Comparison of ENCODE assay signal across 23 cellular contexts in genomic region chr4:39987505-39987904, GRCh38. TPM values are rescaled to one million over a fixed set of nuclear protein-coding genes. Genes with fewer than 3 reads are reported as not detected.
DNase-seq lines count a peak whose midpoint lies in the region; ATAC-seq, FAIRE-seq and TF ChIP-seq lines count a peak whose summit lies in the region.
"Had no signal": no experiment of that assay in that cellular context is flagged by ENCODE, and none has a peak within 500 bp of the region (broad histone marks: within the 10 kb centered on the region; RNA-seq: fewer than 3 reads in every experiment).

No MANE protein-coding gene starts in this region.

- no peak overlapping the region for H2BK15ac ChIP-seq in neuronal stem cell (ENCODE audit: low read length)

- TF ChIP-seq RAD21 in GM12878 (IDR thresholded peaks at IDR 0.05; ENCODE audit: insufficient read depth, low read depth, low read length) = no peak

- no peak overlapping the region for H3K4ac ChIP-seq in neuronal stem cell (ENCODE audit: low read length)

- H4K20me1 ChIP-seq in GM12878 (ENCODE audit: control insufficient read depth, insufficient read depth) = no peaks in the 10 kb centered on the region
- H4K20me1 ChIP-seq: BLaER1 had no signal

- no peak overlapping the region for H2AK5ac ChIP-seq in neuronal stem cell (ENCODE audit: low read depth, low read length)

- H3K9ac ChIP-seq in GM12878 (ENCODE audit: control insufficient read depth, insufficient read depth, low read length) (no peak overlapping the region), neuronal stem cell (ENCODE audit: low read depth, low read length, poor library complexity) (no peak overlapping the region)
- H3K9ac ChIP-seq: BLaER1 had no signal

- H3K27ac ChIP-seq in GM12878 (ENCODE audit: control insufficient read depth, insufficient read depth) (no peak overlapping the region), neuronal stem cell (replicated peaks; ENCODE audit: low read length) (no peak overlapping the region)
- H3K27ac ChIP-seq: 22Rv1, A549, BLaER1 had no signal

- CTCF ChIA-PET in GM12878 (lab: Yijun Ruan, JAX) = interaction anchor here (1.3 kb wide), 1 partner anchor 334 kb away, joined by 3 read pairs; no protein-coding TSS in a partner anchor
- CTCF ChIA-PET in activated CD8-positive, alpha-beta T cell treated with anti-CD3 and anti-CD28 coated beads, Interleukin-2, amount 10 ng/mL, durations not matched to agents 7 days and 5 days (lab: Charles Lee) = interaction anchor here (1.4 kb wide), 1 partner anchor 9 kb away, joined by 3 read pairs; no protein-coding TSS in a partner anchor

- H3K36me3 ChIP-seq in GM12878 (ENCODE audit: control insufficient read depth in 2 of 2, insufficient read depth in 2 of 2, low read length in 1 of 2) (no peaks in the 10 kb centered on the region), neuronal stem cell (replicated peaks in 1 of 2; ENCODE audit: control insufficient read depth in 2 of 2, insufficient read depth in 2 of 2, low read length in 2 of 2) (no peaks in the 10 kb centered on the region)
- H3K36me3 ChIP-seq: BLaER1 had no signal

- no peak overlapping the region for H3K4me2 ChIP-seq in GM12878 (ENCODE audit: control insufficient read depth, insufficient read depth)
- H3K4me2 ChIP-seq in neuronal stem cell (ENCODE audit: insufficient read depth, low read length, poor library complexity, severe bottlenecking) = no peak overlapping the region
- H3K4me2 ChIP-seq: A549, BLaER1 had no signal

- no peak overlapping the region for H3K23ac ChIP-seq in neuronal stem cell (ENCODE audit: low read depth, low read length, poor library complexity)

- SMC1A ChIA-PET in GM12878 (lab: Charles Lee; ENCODE audit: uncharacterized antibody, unreplicated experiment) = no interaction called here

- no peak overlapping the region for H3K4me3 Mint-ChIP-seq in activated CD8-positive, alpha-beta T cell treated with anti-CD3 and anti-CD28 coated beads, Interleukin-2, amount 10 ng/mL, durations not matched to agents 7 days and 5 days
- H3K4me3 Mint-ChIP-seq: CD14-positive monocyte; CD4-positive, alpha-beta memory T cell; HFFc6 had no signal

- H3K79me1 ChIP-seq in neuronal stem cell (ENCODE audit: low read depth, low read length) = no peaks in the 10 kb centered on the region

- 32% methylated on average over 5 of the region's 5 CpGs for WGBS in GM12878 (ENCODE audit: insufficient coverage, insufficient replicate concordance, low lambda C conversion rate, missing lambda C conversion rate)
- no CpG with 5 or more reads among the region's 5 CpGs for WGBS in neuronal stem cell (ENCODE audit: extremely low coverage in 2 of 2, insufficient read length in 2 of 2, insufficient replicate concordance in 1 of 2), 2 donors

- no peaks in the 10 kb centered on the region for H3K79me2 ChIP-seq in GM12878 (ENCODE audit: control insufficient read depth, insufficient read depth, low read length)

- in situ Hi-C loops in GM12878 (cut with MboI) = no loop called here

- peak; percentile 57 for ATAC-seq in GM18867 (IDR thresholded peaks at IDR 0.05; ENCODE audit: unreplicated experiment)
- ATAC-seq in GM12878 = peak; percentile 77
- ATAC-seq in HG03159 (IDR thresholded peaks at IDR 0.05; ENCODE audit: unreplicated experiment) = no peak
- no peak for ATAC-seq in GM21786 (IDR thresholded peaks at IDR 0.05; ENCODE audit: unreplicated experiment)
- ATAC-seq in activated CD8-positive, alpha-beta T cell treated with anti-CD3 and anti-CD28 coated beads, Interleukin-2, amount 10 ng/mL, durations not matched to agents 7 days and 5 days = no peak
- ATAC-seq: A549, HCT116 had no signal

- no peak overlapping the region for H2BK12ac ChIP-seq in neuronal stem cell (ENCODE audit: low read length)

- no peaks in the 10 kb centered on the region for H3K9me3 ChIP-seq in GM12878 (replicated peaks; ENCODE audit: control insufficient read depth, insufficient read depth, low read length)
- H3K9me3 ChIP-seq in neuronal stem cell (replicated peaks in 1 of 2; ENCODE audit: control insufficient read depth in 2 of 2, insufficient read depth in 1 of 2, low read depth in 1 of 2, low read length in 2 of 2) = no peaks in the 10 kb centered on the region
- H3K9me3 ChIP-seq: A549, BLaER1 had no signal

- DNase-seq in activated effector memory CD4-positive, alpha-beta T cell treated with anti-CD3 and anti-CD28 coated beads, Interleukin-2, amount 50 U/mL, for 16 hours = peak; percentile 6
- DNase-seq in activated effector memory CD4-positive, alpha-beta T cell treated with Interleukin-2 at 50 U/mL for 16 hours = no peak
- DNase-seq in GM12878 (ENCODE audit: low read depth, low spot score) = no peak
- no peak for DNase-seq in neuronal stem cell (ENCODE audit: low spot score)
- no peak for DNase-seq in activated CD8-positive, alpha-beta T cell treated with anti-CD3 and anti-CD28 coated beads, Interleukin-2, amount 10 ng/mL, durations not matched to agents 7 days and 5 days
- DNase-seq: Calu3; CD4-positive, alpha-beta memory T cell; DMS79 treated with DMSO at 0.1 percent for 48 hours; GF-D8; GOT3; H7; HFFc6; IMR-90; KBM-7 had no signal

- intact Hi-C loops in GM12878 (cut with micrococcal nuclease; ENCODE audit: unreplicated experiment) = no loop called here

- no peak overlapping the region for H3K18ac ChIP-seq in neuronal stem cell (ENCODE audit: low read length)

- H2BK120ac ChIP-seq in neuronal stem cell (ENCODE audit: low read depth, low read length) = no peak overlapping the region

- H3K4me3 ChIP-seq in GM12878 (no peak overlapping the region), neuronal stem cell (ENCODE audit: low read length in 2 of 2) (no peak overlapping the region)
- H3K4me3 ChIP-seq: A549, BLaER1 had no signal

- POLR2A ChIA-PET in GM12878 (lab: Charles Lee) = interaction anchor here (1.2 kb wide), 1 partner anchor 67 kb away, joined by 3 read pairs; no protein-coding TSS in a partner anchor
- POLR2A ChIA-PET in activated CD8-positive, alpha-beta T cell treated with anti-CD3 and anti-CD28 coated beads, Interleukin-2, amount 10 ng/mL, durations not matched to agents 7 days and 5 days (lab: Charles Lee) = no interaction called here

- H4K8ac ChIP-seq in neuronal stem cell (ENCODE audit: low read depth, low read length) = no peak overlapping the region

- no peak for TF ChIP-seq EP300 in GM12878 (IDR thresholded peaks at IDR 0.05; ENCODE audit: borderline replicate concordance in 1 of 2, control insufficient read depth in 1 of 2, low read depth in 2 of 2, low read length in 2 of 2)

- H3K4me1 Mint-ChIP-seq in activated CD8-positive, alpha-beta T cell treated with anti-CD3 and anti-CD28 coated beads, Interleukin-2, amount 10 ng/mL, durations not matched to agents 7 days and 5 days (ENCODE audit: low read depth) = no peaks in the 10 kb centered on the region
- H3K4me1 Mint-ChIP-seq: CD4-positive, alpha-beta memory T cell had no signal

- no peaks in the 10 kb centered on the region for H3K27me3 Mint-ChIP-seq in activated CD8-positive, alpha-beta T cell treated with anti-CD3 and anti-CD28 coated beads, Interleukin-2, amount 10 ng/mL, durations not matched to agents 7 days and 5 days (ENCODE audit: low read depth)
- H3K27me3 Mint-ChIP-seq: CD4-positive, alpha-beta memory T cell had no signal

- H2AFZ ChIP-seq in GM12878 (ENCODE audit: control insufficient read depth, low read depth, low read length) = no peak overlapping the region
- peak overlapping the region; percentile 53 for H2AFZ ChIP-seq in neuronal stem cell (ENCODE audit: low read length)

- RAD21 ChIA-PET in GM12878 (lab: Charles Lee; ENCODE audit: unreplicated experiment) = no interaction called here

- H3K27me3 ChIP-seq in GM12878 (replicated peaks in 1 of 2; ENCODE audit: control insufficient read depth in 2 of 2, insufficient read depth in 2 of 2, low read length in 1 of 2) (no peaks in the 10 kb centered on the region), neuronal stem cell (ENCODE audit: control insufficient read depth in 3 of 3, insufficient read depth in 3 of 3, low read depth in 1 of 3, low read length in 3 of 3) (no peaks in the 10 kb centered on the region)
- H3K27me3 ChIP-seq: BLaER1 had no signal

- no peak overlapping the region for H3K14ac ChIP-seq in neuronal stem cell (ENCODE audit: low read length)

- peak; percentile 54 for FAIRE-seq in GM12878 (lab: Jason Lieb, UNC)
- FAIRE-seq: A549, GM12891 had no signal

- no peak for TF ChIP-seq POLR2A in GM12878 (IDR thresholded peaks at IDR 0.05; ENCODE audit: low read depth, low read length)

- no peaks in the 10 kb centered on the region for H3K36me3 Mint-ChIP-seq in activated CD8-positive, alpha-beta T cell treated with anti-CD3 and anti-CD28 coated beads, Interleukin-2, amount 10 ng/mL, durations not matched to agents 7 days and 5 days (ENCODE audit: low read depth)
- H3K36me3 Mint-ChIP-seq: CD14-positive monocyte; CD4-positive, alpha-beta memory T cell had no signal

- no peak overlapping the region for H4K91ac ChIP-seq in neuronal stem cell (ENCODE audit: low read depth, low read length, poor library complexity)

- H3K9me3 Mint-ChIP-seq in activated CD8-positive, alpha-beta T cell treated with anti-CD3 and anti-CD28 coated beads, Interleukin-2, amount 10 ng/mL, durations not matched to agents 7 days and 5 days (ENCODE audit: insufficient read depth) = no peaks in the 10 kb centered on the region
- H3K9me3 Mint-ChIP-seq: CD14-positive monocyte; CD4-positive, alpha-beta memory T cell; HFFc6 had no signal

- no peak for TF ChIP-seq CTCF in GM12878 (IDR thresholded peaks at IDR 0.05 in 2 of 3, conservative IDR thresholded peaks at IDR 0.05 in 1 of 3; ENCODE audit: control insufficient read depth in 2 of 3, extremely low read depth in 1 of 3, insufficient read depth in 1 of 3, low read depth in 3 of 3, low read length in 3 of 3)

- H3K4me1 ChIP-seq in GM12878 (ENCODE audit: control insufficient read depth, insufficient read depth, low read length) = 0 out of 2 replicates have a peak, but pooled peaks cover 3% of the 10 kb centered on the region
- H3K4me1 ChIP-seq in neuronal stem cell (ENCODE audit: control insufficient read depth in 2 of 2, insufficient read depth in 1 of 2, low read depth in 1 of 2, low read length in 2 of 2) = no peaks in the 10 kb centered on the region
- H3K4me1 ChIP-seq: A549, BLaER1 had no signal

- no peak overlapping the region for H2BK5ac ChIP-seq in neuronal stem cell (ENCODE audit: low read length)

- no TSS peak for BruUV-seq in GM12878 (replicated peaks; lab: Mats Ljungman, UMichigan)

- no peak overlapping the region for H3K27ac Mint-ChIP-seq in activated CD8-positive, alpha-beta T cell treated with anti-CD3 and anti-CD28 coated beads, Interleukin-2, amount 10 ng/mL, durations not matched to agents 7 days and 5 days
- H3K27ac Mint-ChIP-seq: CD4-positive, alpha-beta memory T cell; HFFc6 had no signal

RNA-seq across cellular contexts. Expression of gene PDS5A, which starts 9.8 kb away (rescaled TPM):
- total RNA-seq in GM12878 (2013; cell fraction: nucleolus; rRNA removed) = 241 and 251 TPM in 2 replicates
- total RNA-seq in GM12878 (2014; rRNA removed) (50.2 and 55.3 TPM in 2 replicates), GM12878 (2014; rRNA removed; fragmentation: Illumina TruSeq; extraction: Trizol) (64.5 and 66.0 TPM in 2 replicates), GM12878 (2021) (60.4 and 64.2 TPM in 2 replicates)
- polyA plus RNA-seq in GM12878 (2011; ENCODE audit: low read depth) = 18.8 TPM
- polyA plus RNA-seq in GM12878 (2011; rRNA removed) (69.7 and 105 TPM in 2 replicates), GM12878 (2014; fragmentation: Illumina TruSeq; extraction: Trizol) (54.4 and 65.7 TPM in 2 replicates), GM12878 (2014; fragmentation: Nextera tagmentation; extraction: Ambion mirVana) (10 to 100 TPM; 13.7 to 14.1 TPM), GM12878 (2014; rRNA removed) (28.6 and 32.8 TPM in 2 replicates), GM12878 (2016; fragmentation: Nextera tagmentation; extraction: Ambion mirVana) (10 to 100 TPM; 20.5 to 54.4 TPM)
- 22.8 and 26.7 TPM in 2 replicates for polyA plus RNA-seq in GM12878 (2011; cell fraction: cytosol; rRNA removed)
- 36.4 and 40.5 TPM in 2 replicates for polyA plus RNA-seq in GM12878 (2011; cell fraction: nucleus; rRNA removed)
- polyA plus RNA-seq in GM12878 (2012) = 26.3 and 32.6 TPM in 2 replicates
- polyA minus RNA-seq in GM12878 (2011; rRNA and poly(A)+ RNA removed) = 97.1 and 141 TPM in 2 replicates
- 63.7 and 90.0 TPM in 2 replicates for polyA minus RNA-seq in GM12878 (2011; cell fraction: cytosol; rRNA and poly(A)+ RNA removed)
- polyA minus RNA-seq in GM12878 (2011; cell fraction: nucleus; rRNA and poly(A)+ RNA removed) = 81.2 and 131 TPM in 2 replicates
- 36.4 TPM for polyA plus RNA-seq in neuronal stem cell (2013, experiment 1 of 2)
- 36.7 TPM for polyA plus RNA-seq in neuronal stem cell (2013, experiment 2 of 2)
- 100 to 1,000 TPM; 120 to 126 TPM for total RNA-seq in activated CD8-positive, alpha-beta T cell treated with anti-CD3 and anti-CD28 coated beads, Interleukin-2, amount 10 ng/mL, durations not matched to agents 7 days and 5 days

Comparison
In these comparisons a context has a peak if more than half of its experiments do, and no peak if none do; other contexts are left out.
1. ATAC-seq: peak in GM18867 (single experiment) and GM12878 (single experiment); none in HG03159 (single experiment), GM21786 (single experiment) and activated CD8-positive, alpha-beta T cell treated with anti-CD3 and anti-CD28 coated beads, Interleukin-2, amount 10 ng/mL, durations not matched to agents 7 days and 5 days (single experiment).